25 cellular contexts compared by ENCODE assay signal in the genomic region with DNA sequence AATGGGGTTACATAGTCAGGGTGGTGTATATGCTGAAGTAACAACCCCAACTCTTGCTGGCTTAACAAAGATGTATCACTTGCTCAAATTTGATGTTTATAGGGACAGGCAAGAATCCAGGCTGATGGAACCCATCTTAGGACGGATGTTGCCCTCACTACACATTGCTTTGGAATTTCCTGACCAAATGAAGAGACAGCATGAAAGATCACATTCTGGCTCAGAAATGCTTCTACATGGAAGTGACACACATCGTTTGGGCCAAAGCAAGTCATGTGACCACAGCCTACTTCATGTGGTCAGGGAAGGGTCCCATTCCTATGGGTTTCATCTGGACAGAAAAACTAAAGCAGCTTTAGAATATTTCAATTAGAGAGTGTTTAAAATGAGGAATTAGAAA.
"Had no signal": no experiment of that assay in that cellular context is flagged by ENCODE, and none has a peak within 500 bp of the region (broad histone marks: within the 10 kb centered on the region; RNA-seq: fewer than 3 reads in every experiment).

No MANE protein-coding gene starts in this region.

- H3K4me3 Mint-ChIP-seq: immature natural killer cell; memory B cell; nephron; neural progenitor cell; stimulated activated memory B cell treated with anti-CD40 and anti-IgM and Interleukin-4, amounts not matched to agents 10 μg/mL and 1 μg/mL and 100 μg/mL, for 72 hours; type B pancreatic cell had no signal

- H3K4me3 ChIP-seq: coronary artery, esophagus squamous epithelium, lung, neural progenitor cell, prostate gland, right atrium auricular region, testis, tibial artery, uterus had no signal

- H3K9me3 ChIP-seq: prostate gland, right atrium auricular region, testis, tibial artery, uterus had no signal

- H3K27ac Mint-ChIP-seq: immature natural killer cell; memory B cell; nephron; neural progenitor cell; stimulated activated memory B cell treated with anti-CD40 and anti-IgM and Interleukin-4, amounts not matched to agents 10 μg/mL and 1 μg/mL and 100 μg/mL, for 72 hours; type B pancreatic cell had no signal

- H3K4me1 ChIP-seq: esophagus squamous epithelium, neural progenitor cell, parathyroid adenoma, prostate gland, right atrium auricular region, testis, tibial artery, uterus had no signal

- H3K4me2 ChIP-seq: neural progenitor cell had no signal

- H3K36me3 Mint-ChIP-seq: immature natural killer cell; memory B cell; stimulated activated memory B cell treated with anti-CD40 and anti-IgM and Interleukin-4, amounts not matched to agents 10 μg/mL and 1 μg/mL and 100 μg/mL, for 72 hours; type B pancreatic cell had no signal

- H3K9ac ChIP-seq: neural progenitor cell, parathyroid adenoma had no signal

- H3K4me1 Mint-ChIP-seq: memory B cell; neural progenitor cell; stimulated activated memory B cell treated with anti-CD40 and anti-IgM and Interleukin-4, amounts not matched to agents 10 μg/mL and 1 μg/mL and 100 μg/mL, for 72 hours had no signal

- FAIRE-seq: endometrium, frontal cortex, kidney had no signal

- DNase-seq: dermis blood vessel endothelial cell; effector memory CD4-positive, alpha-beta T cell; erythroblast; esophagus squamous epithelium; hypothalamus; immature natural killer cell; kidney; stimulated activated CD4-positive, alpha-beta T cell treated with anti-CD3 and anti-CD28 coated beads, Interleukin-4, amount 100 ng/mL, for 4 hours; stimulated activated naive CD8-positive, alpha-beta T cell treated with anti-CD3 and anti-CD28 coated beads, Interleukin-15, Interleukin-2, amounts not matched to agents 100 U/mL and 50 U/mL, for 24 hours; substantia nigra; testis; tibial artery; uterus had no signal

- H3K27me3 Mint-ChIP-seq: memory B cell had no signal

- H3K27me3 ChIP-seq: esophagus squamous epithelium, neural progenitor cell, right atrium auricular region, testis, tibial artery, uterus had no signal

- H3K9me3 Mint-ChIP-seq: memory B cell, nephron had no signal

- H2AFZ ChIP-seq: neural progenitor cell, parathyroid adenoma had no signal

- H3K36me3 ChIP-seq: esophagus squamous epithelium, neural progenitor cell, prostate gland, right atrium auricular region, tibial artery, uterus had no signal

- H3K79me2 ChIP-seq: parathyroid adenoma had no signal

- H3K27ac ChIP-seq: coronary artery, esophagus squamous epithelium, neural progenitor cell, parathyroid adenoma, prostate gland, right atrium auricular region, testis, tibial artery, uterus had no signal
